In the genomic region with DNA sequence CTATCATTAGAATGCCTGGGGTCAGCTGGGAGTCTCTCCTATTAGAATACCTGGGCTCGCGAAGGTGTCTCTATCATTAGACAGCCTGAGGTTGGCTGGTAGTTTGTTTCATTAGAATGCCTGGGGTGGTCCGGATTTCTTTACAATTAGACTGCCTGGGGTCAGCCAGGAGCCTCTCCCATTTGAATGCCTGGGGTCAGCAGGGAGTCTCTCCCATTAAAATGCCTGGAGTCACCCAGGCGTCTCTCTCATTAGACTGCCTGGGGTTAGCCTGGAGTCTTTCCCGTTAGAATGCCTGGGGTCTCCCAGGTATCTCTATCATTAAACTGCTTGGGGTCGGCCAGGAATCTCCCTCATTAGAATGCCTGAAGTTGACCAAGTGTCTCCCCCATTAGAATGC, we compare ENCODE assay signal across 24 cellular contexts.
DNase-seq lines count a peak whose midpoint lies in the region; ATAC-seq, FAIRE-seq and TF ChIP-seq lines count a peak whose summit lies in the region.
"Had no signal": no experiment of that assay in that cellular context is flagged by ENCODE, and none has a peak within 500 bp of the region (broad histone marks: within the 10 kb centered on the region; RNA-seq: fewer than 3 reads in every experiment).

No MANE protein-coding gene starts in this region.

- H3K79me1 ChIP-seq in H1 (ENCODE audit: low read depth, low read length): no peaks in the 10 kb centered on the region

- H3K27ac ChIP-seq in GM23338 (ENCODE audit: low read depth) (no peak overlapping the region), H1 (ENCODE audit: low read depth, low read length) (no peak overlapping the region), adrenal gland (no peak overlapping the region)
- H3K27ac ChIP-seq: A549; BLaER1 treated with 17β-estradiol and CSF1 and Interleukin-3, amounts not matched to agents 10 nM and 100 nM; GM23248 had no signal

- CTCF ChIA-PET in H1 (lab: Charles Lee; ENCODE audit: partially characterized antibody): no interaction called here

- POLR2A ChIA-PET in H1 (lab: Charles Lee; ENCODE audit: partially characterized antibody): no interaction called here

- H3K4me1 ChIP-seq in GM23338 (ENCODE audit: insufficient read depth) (0 out of 2 replicates have a peak, but pooled peaks cover 7% of the 10 kb centered on the region), H1 (replicated peaks in 1 of 4; ENCODE audit: control insufficient read depth in 3 of 4, insufficient read depth in 4 of 4, low read length in 3 of 4) (no peaks in the 10 kb centered on the region; a peak in 1 of 7 replicates), adrenal gland (replicated peaks in 1 of 2) (no peaks in the 10 kb centered on the region)
- H3K4me1 ChIP-seq: A549; BE2C; BLaER1 treated with 17β-estradiol and CSF1 and Interleukin-3, amounts not matched to agents 10 nM and 100 nM; HAP-1 had no signal

- no peak overlapping the region for H2AFZ ChIP-seq in GM23338
- no peak overlapping the region for H2AFZ ChIP-seq in H1 (ENCODE audit: low read length)
- H2AFZ ChIP-seq: GM23248 had no signal

- no peak for FAIRE-seq in H1 (lab: Jason Lieb, UNC)
- FAIRE-seq: G401.6, GM12892, H54 had no signal

- H3K79me2 ChIP-seq in GM23338 (replicated peaks; ENCODE audit: insufficient read depth): no peaks in the 10 kb centered on the region
- H3K79me2 ChIP-seq in H1 (ENCODE audit: control insufficient read depth in 1 of 2, insufficient read depth in 2 of 2, low read length in 2 of 2): no peaks in the 10 kb centered on the region

- DNase-seq in CD14-positive monocyte (ENCODE audit: low spot score) (peak; percentile 3), GM23338 (ENCODE audit: low spot score) (no peak), H1 (ENCODE audit: low read depth in 1 of 2, low spot score in 2 of 2) (no peak), posterior vena cava (ENCODE audit: low spot score) (peak; percentile 3), adrenal gland (no peak), dedifferentiated amniotic fluid mesenchymal stem cell (ENCODE audit: extremely low spot score) (no peak)
- DNase-seq: 8988T; ACHN; AML-193; BE2C; Calu3; CD4-positive, alpha-beta memory T cell; COR-L47; DMS53; DMS79 treated with DMSO at 0.1 percent for 48 hours; GM23248; HFFc6 had no signal

- H3K9me2 ChIP-seq in GM23338 (ENCODE audit: insufficient read depth): no peaks in the 10 kb centered on the region

- no peak overlapping the region for H3K56ac ChIP-seq in H1 (replicated peaks; ENCODE audit: insufficient read length, low read depth, low read length)

- TF ChIP-seq EP300 in H1 (IDR thresholded peaks at IDR 0.05; ENCODE audit: borderline replicate concordance in 1 of 2, low read depth in 2 of 2, low read length in 2 of 2): no peak

- H4K91ac ChIP-seq in H1 (replicated peaks; ENCODE audit: insufficient read length, low read length): no peak overlapping the region

- H4K20me1 ChIP-seq in GM23338 (replicated peaks; ENCODE audit: insufficient read depth) (no peaks in the 10 kb centered on the region; the same call in 1 of the 2 replicates), H1 (replicated peaks in 1 of 2; ENCODE audit: control insufficient read depth in 1 of 2, insufficient read depth in 2 of 2, low read length in 2 of 2) (peaks cover 0 to 2% of the 10 kb centered on the region in 2 experiments)

- H3K4me2 ChIP-seq in GM23338 (no peak overlapping the region), H1 (ENCODE audit: insufficient read depth in 1 of 2, low read depth in 2 of 2, low read length in 2 of 2) (no peak overlapping the region)
- H3K4me2 ChIP-seq: A549; BLaER1 treated with 17β-estradiol and CSF1 and Interleukin-3, amounts not matched to agents 10 nM and 100 nM had no signal

- H3K23me2 ChIP-seq in H1 (ENCODE audit: low read depth, low read length): no peaks in the 10 kb centered on the region

- no peak overlapping the region for H2BK120ac ChIP-seq in H1 (replicated peaks; ENCODE audit: low read depth, low read length)

- H3K27me3 Mint-ChIP-seq in CD14-positive monocyte (ENCODE audit: low read depth in 3 of 3): peaks cover 0 to 2% (median 1%) of the 10 kb centered on the region in 3 donors
- peaks cover 82% of the 10 kb centered on the region for H3K27me3 Mint-ChIP-seq in GM23338 (ENCODE audit: insufficient read depth, low read depth, poor library complexity)
- H3K27me3 Mint-ChIP-seq: CD4-positive, alpha-beta memory T cell had no signal

- no peak overlapping the region for H2BK20ac ChIP-seq in H1 (ENCODE audit: low read length)

- no peak overlapping the region for H3K4ac ChIP-seq in H1 (replicated peaks; ENCODE audit: insufficient read length, low read depth, low read length)

- no peak overlapping the region for H3K18ac ChIP-seq in H1 (ENCODE audit: extremely low read depth, low read length)

- H2BK12ac ChIP-seq in H1 (ENCODE audit: low read depth, low read length): no peak overlapping the region

- H3K4me3 ChIP-seq in GM23338: no peak overlapping the region
- H3K4me3 ChIP-seq in H1 (ENCODE audit: extremely low read depth in 1 of 4, insufficient read depth in 2 of 4, low read depth in 3 of 4, low read length in 4 of 4): no peak overlapping the region
- no peak overlapping the region for H3K4me3 ChIP-seq in adrenal gland
- H3K4me3 ChIP-seq: A549; BLaER1 treated with 17β-estradiol and CSF1 and Interleukin-3, amounts not matched to agents 10 nM and 100 nM; GM23248; HAP-1 had no signal

- H3K14ac ChIP-seq in H1 (ENCODE audit: insufficient read length): no peak overlapping the region

- H3K9me3 Mint-ChIP-seq in CD14-positive monocyte: peaks cover 18 to 67% (median 51%) of the 10 kb centered on the region in 7 donors
- peaks cover 12% of the 10 kb centered on the region; the same call in 2 of the 3 replicates for H3K9me3 Mint-ChIP-seq in GM23338

- no peak overlapping the region for H3K9ac ChIP-seq in H1 (replicated peaks in 1 of 4; ENCODE audit: extremely low read depth in 1 of 4, low read depth in 3 of 4, low read length in 3 of 4)
- H3K9ac ChIP-seq: BLaER1 treated with 17β-estradiol and CSF1 and Interleukin-3, amounts not matched to agents 10 nM and 100 nM; GM23248 had no signal

- H3K27me3 ChIP-seq in GM23338 (ENCODE audit: insufficient read depth) (peaks cover 97% of the 10 kb centered on the region), H1 (replicated peaks in 1 of 4; ENCODE audit: control insufficient read depth in 3 of 4, extremely low read depth in 1 of 4, insufficient read depth in 3 of 4, low read length in 3 of 4) (peaks cover 13 to 83% (median 36%) of the 10 kb centered on the region in 4 experiments), adrenal gland (no peaks in the 10 kb centered on the region)
- H3K27me3 ChIP-seq: BE2C; BLaER1 treated with 17β-estradiol and CSF1 and Interleukin-3, amounts not matched to agents 10 nM and 100 nM had no signal

- no peaks in the 10 kb centered on the region for H3F3A ChIP-seq in GM23338 (replicated peaks; ENCODE audit: low read depth)

- H3K36me3 Mint-ChIP-seq in CD14-positive monocyte (no peaks in the 10 kb centered on the region), GM23338 (ENCODE audit: low read depth) (peaks cover 6% of the 10 kb centered on the region; the same call in 2 of the 3 replicates)

- no peak for TF ChIP-seq CTCF in CD14-positive monocyte (IDR thresholded peaks at IDR 0.05)
- no peak for TF ChIP-seq CTCF in GM23338 (conservative IDR thresholded peaks at IDR 0.05; ENCODE audit: low read depth in 2 of 2)
- no peak for TF ChIP-seq CTCF in H1 (IDR thresholded peaks at IDR 0.05; ENCODE audit: control extremely low read depth in 1 of 3, insufficient read depth in 1 of 3, low read depth in 1 of 3, low read length in 3 of 3)
- no peak for TF ChIP-seq CTCF in adrenal gland (IDR thresholded peaks at IDR 0.05)

- H3K36me3 ChIP-seq in GM23338 (ENCODE audit: insufficient read depth): no peaks in the 10 kb centered on the region
- H3K36me3 ChIP-seq in H1 (ENCODE audit: control insufficient read depth in 2 of 4, insufficient read depth in 4 of 4, low read length in 3 of 4): no peaks in the 10 kb centered on the region
- no peaks in the 10 kb centered on the region for H3K36me3 ChIP-seq in adrenal gland (replicated peaks in 1 of 2)
- H3K36me3 ChIP-seq: BE2C, HAP-1 had no signal

- H3K4me3 Mint-ChIP-seq in CD14-positive monocyte (no peak overlapping the region), GM23338 (no peak overlapping the region)
- H3K4me3 Mint-ChIP-seq: CD4-positive, alpha-beta memory T cell; HFFc6 had no signal

- TF ChIP-seq RAD21 in H1 (IDR thresholded peaks at IDR 0.05 in 1 of 2, conservative IDR thresholded peaks at IDR 0.05 in 1 of 2; ENCODE audit: low read depth in 2 of 2, low read length in 2 of 2): no peak

- ATAC-seq in GM23338 (peak; percentile 62; the same call in 2 of the 3 replicates), GM21528 (IDR thresholded peaks at IDR 0.05; ENCODE audit: low FRiP score, unreplicated experiment) (no peak)
- ATAC-seq: A549 had no signal

- no peak overlapping the region for H4K8ac ChIP-seq in H1 (ENCODE audit: extremely low read depth, insufficient read depth, low read length)

- H2BK15ac ChIP-seq in H1 (ENCODE audit: low read length): no peak overlapping the region

- TF ChIP-seq POLR2A in H1 (IDR thresholded peaks at IDR 0.05; ENCODE audit: control extremely low read depth in 1 of 2, low read depth in 2 of 2, low read length in 2 of 2) (no peak), adrenal gland (IDR thresholded peaks at IDR 0.05) (no peak)

- H3K27ac Mint-ChIP-seq in CD14-positive monocyte: no peak overlapping the region
- no peak overlapping the region for H3K27ac Mint-ChIP-seq in GM23338
- H3K27ac Mint-ChIP-seq: HFFc6 had no signal

- no peak overlapping the region for H4K5ac ChIP-seq in H1 (ENCODE audit: insufficient read length, low read depth, low read length)

- H2BK5ac ChIP-seq in H1 (ENCODE audit: low read depth, low read length): no peak overlapping the region

- 59% methylated on average over 6 of the region's 6 CpGs; no CpG with 5 or more reads in 1 of the 2 experiments for WGBS in H1 (ENCODE audit: extremely low coverage in 1 of 2, insufficient coverage in 1 of 2, insufficient read length in 1 of 2, insufficient replicate concordance in 2 of 2, low coverage in 1 of 2, low lambda C conversion rate in 2 of 2, missing lambda C conversion rate in 1 of 2), 2 experiments
- 50 to 72% (median 61%) methylated on average over 1 to 6 of the region's 6 CpGs for WGBS in adrenal gland, 4 donors

- intact Hi-C loops in CD14-positive monocyte (cut with micrococcal nuclease) (no loop called here), posterior vena cava (cut with DNase I) (no loop called here), adrenal gland (cut with DNase I) (no loop called here)

- no peaks in the 10 kb centered on the region for H3K9me3 ChIP-seq in H1 (ENCODE audit: insufficient read depth in 2 of 2, low read depth in 1 of 2, low read length in 1 of 2)
- H3K9me3 ChIP-seq in adrenal gland (replicated peaks in 1 of 3): no peaks in the 10 kb centered on the region
- H3K9me3 ChIP-seq: BE2C, HAP-1 had no signal

- H3K4me1 Mint-ChIP-seq in CD14-positive monocyte (no peaks in the 10 kb centered on the region), GM23338 (peaks cover 43% of the 10 kb centered on the region)
- H3K4me1 Mint-ChIP-seq: CD4-positive, alpha-beta memory T cell had no signal

- H3K23ac ChIP-seq in H1 (ENCODE audit: insufficient read length): no peak overlapping the region

- H2AK5ac ChIP-seq in H1 (ENCODE audit: low read depth, low read length): no peak overlapping the region

TF ChIP-seq in GM23338, 12 proteins besides CTCF, POLR2A, EP300 and RAD21 (continues in another document):
- TF ChIP-seq CREB1 (CRISPR knock-in tag; IDR thresholded peaks at IDR 0.05; ENCODE audit: low read depth): no peak

Comparison
In these comparisons a context has a peak if more than half of its experiments do, and no peak if none do; other contexts are left out.
1. DNase-seq: peak in CD14-positive monocyte (single experiment) and posterior vena cava (single experiment); none in GM23338 (single experiment), H1 (0 of 2), adrenal gland (0 of 7) and dedifferentiated amniotic fluid mesenchymal stem cell (single experiment).